Comparison of ENCODE assay signal across 1 cellular context in the genomic region with DNA sequence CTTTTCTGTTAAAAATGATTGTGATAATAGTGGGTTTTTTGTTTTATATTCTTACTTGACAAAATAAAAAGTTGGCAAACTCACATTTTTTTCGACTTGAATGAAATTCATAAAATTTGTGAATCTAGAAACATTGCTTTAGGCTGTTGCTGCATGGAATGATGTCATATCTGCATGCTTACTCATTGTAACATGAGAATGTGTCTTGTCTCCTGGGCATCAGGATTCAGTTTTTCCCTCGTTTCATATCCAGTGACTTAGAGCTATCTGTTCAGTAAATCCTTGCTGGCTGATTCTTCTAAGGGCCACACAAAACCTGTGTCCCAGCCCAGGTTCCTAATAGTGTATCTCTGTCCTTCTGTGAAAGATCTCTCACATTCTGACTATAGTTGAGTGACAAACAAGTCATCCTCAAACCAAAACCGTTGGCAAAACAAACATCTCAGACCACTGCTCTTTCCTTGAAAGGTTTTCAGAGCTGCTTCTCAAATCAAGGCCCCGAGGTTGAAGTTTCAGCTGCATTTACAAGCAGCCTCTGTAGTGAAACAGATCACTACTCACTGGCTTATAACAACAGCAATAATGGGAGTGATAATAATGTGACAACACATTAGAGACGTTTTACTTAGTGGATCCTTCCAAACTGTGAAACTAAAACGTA.
TF ChIP-seq lines count a peak whose summit lies in the region.

No MANE protein-coding gene starts in this region.

TF ChIP-seq in IMR-90, 13 proteins besides CTCF, POLR2A, EP300 and RAD21:
- TF ChIP-seq, protein P1, sequence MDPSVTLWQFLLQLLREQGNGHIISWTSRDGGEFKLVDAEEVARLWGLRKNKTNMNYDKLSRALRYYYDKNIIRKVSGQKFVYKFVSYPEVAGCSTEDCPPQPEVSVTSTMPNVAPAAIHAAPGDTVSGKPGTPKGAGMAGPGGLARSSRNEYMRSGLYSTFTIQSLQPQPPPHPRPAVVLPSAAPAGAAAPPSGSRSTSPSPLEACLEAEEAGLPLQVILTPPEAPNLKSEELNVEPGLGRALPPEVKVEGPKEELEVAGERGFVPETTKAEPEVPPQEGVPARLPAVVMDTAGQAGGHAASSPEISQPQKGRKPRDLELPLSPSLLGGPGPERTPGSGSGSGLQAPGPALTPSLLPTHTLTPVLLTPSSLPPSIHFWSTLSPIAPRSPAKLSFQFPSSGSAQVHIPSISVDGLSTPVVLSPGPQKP (IDR thresholded peaks at IDR 0.05; ENCODE audit: borderline replicate concordance, low read depth, low read length): no peak
- TF ChIP-seq BHLHE40 (IDR thresholded peaks at IDR 0.05; ENCODE audit: low read depth, low read length): no peak
- TF ChIP-seq MXI1 (IDR thresholded peaks at IDR 0.05; ENCODE audit: borderline replicate concordance, low read depth, low read length): no peak
- peak; percentile 50; the same call in 1 of the 2 replicates for TF ChIP-seq NFE2L2 (IDR thresholded peaks at IDR 0.05; ENCODE audit: low read depth, low read length)
- 0 out of 2 replicates have a peak, but pooled peaks have one; percentile 6 for TF ChIP-seq SMC3 (IDR thresholded peaks at IDR 0.05; ENCODE audit: low read depth, low read length)
- no peak for TF ChIP-seq RFX5 (IDR thresholded peaks at IDR 0.05; ENCODE audit: low read depth, low read length)
- TF ChIP-seq, protein P2, sequence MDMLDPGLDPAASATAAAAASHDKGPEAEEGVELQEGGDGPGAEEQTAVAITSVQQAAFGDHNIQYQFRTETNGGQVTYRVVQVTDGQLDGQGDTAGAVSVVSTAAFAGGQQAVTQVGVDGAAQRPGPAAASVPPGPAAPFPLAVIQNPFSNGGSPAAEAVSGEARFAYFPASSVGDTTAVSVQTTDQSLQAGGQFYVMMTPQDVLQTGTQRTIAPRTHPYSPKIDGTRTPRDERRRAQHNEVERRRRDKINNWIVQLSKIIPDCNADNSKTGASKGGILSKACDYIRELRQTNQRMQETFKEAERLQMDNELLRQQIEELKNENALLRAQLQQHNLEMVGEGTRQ (IDR thresholded peaks at IDR 0.05; ENCODE audit: low read depth, low read length): no peak
- TF ChIP-seq CEBPB (IDR thresholded peaks at IDR 0.05; ENCODE audit: low read depth, low read length): peak; percentile 82
- TF ChIP-seq MAFK (IDR thresholded peaks at IDR 0.05; ENCODE audit: low read depth, low read length): no peak
- TF ChIP-seq RCOR1 (IDR thresholded peaks at IDR 0.05; ENCODE audit: insufficient replicate concordance, low read length): no peak
- TF ChIP-seq MAZ (IDR thresholded peaks at IDR 0.05; ENCODE audit: borderline replicate concordance, low read depth, low read length): no peak
- no peak for TF ChIP-seq CHD1 (IDR thresholded peaks at IDR 0.05; ENCODE audit: low read depth, low read length)
- peak; percentile 73 for TF ChIP-seq FOS (IDR thresholded peaks at IDR 0.05; ENCODE audit: low read depth, low read length)
